Comparison of ENCODE assay signal across 7 cellular contexts in the genomic region with DNA sequence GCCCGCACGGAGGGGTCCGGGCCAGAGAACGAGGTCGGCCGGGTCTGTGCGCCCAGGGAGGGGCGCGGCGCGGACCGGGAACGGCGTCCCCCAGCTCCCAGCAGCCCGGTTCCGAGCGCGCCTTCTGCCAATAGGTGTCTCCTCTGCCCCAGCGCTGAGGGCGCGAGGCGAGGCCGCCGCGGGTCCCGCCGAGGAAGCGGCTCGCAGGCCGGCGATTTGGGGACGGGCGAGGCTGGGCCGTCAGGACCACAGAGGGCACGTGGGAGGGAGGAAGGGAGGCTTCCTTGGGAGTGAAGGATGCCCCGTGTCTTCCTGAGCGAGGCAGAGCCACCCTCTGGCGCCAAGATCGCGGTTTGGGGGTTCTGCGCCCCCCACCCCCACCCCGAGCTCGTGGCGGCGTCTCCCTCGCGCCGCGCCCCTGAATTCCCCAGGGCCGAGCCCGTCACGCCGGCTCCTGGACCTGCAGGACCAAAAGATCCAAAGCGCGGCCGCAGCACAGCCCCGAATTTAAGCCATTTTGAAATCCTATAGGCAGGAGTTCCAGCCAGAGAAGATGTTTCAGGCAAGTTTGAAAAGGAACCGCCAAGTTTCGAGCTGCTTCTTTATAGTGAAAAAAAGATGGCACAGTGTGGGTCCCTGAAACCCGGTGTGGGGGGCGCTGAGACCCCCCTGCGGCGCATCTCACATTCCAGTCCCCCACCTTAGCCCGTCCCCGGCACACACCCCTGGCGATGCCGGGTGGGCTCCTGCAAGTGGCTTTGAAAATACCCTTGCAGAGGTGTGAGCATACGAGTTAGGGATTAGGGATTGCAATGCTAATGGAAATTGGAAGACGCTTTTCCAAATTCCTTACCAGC. TPM values are rescaled to one million over a fixed set of nuclear protein-coding genes. Genes with fewer than 3 reads are reported as not detected.
DNase-seq lines count a peak whose midpoint lies in the region; ATAC-seq, FAIRE-seq and TF ChIP-seq lines count a peak whose summit lies in the region.

No MANE protein-coding gene starts in this region.

- peaks cover 7% of the 10 kb centered on the region for H3K27me3 Mint-ChIP-seq in activated T-cell treated with anti-CD3 and anti-CD28 coated beads, Interleukin-2, amount 50 U/mL, for 24 hours

- peaks cover 34% of the 10 kb centered on the region for H3K36me3 Mint-ChIP-seq in activated T-cell treated with anti-CD3 and anti-CD28 coated beads, Interleukin-2, amount 50 U/mL, for 24 hours (ENCODE audit: low read depth)

- peak overlapping the region; percentile 50 for H3K4me3 ChIP-seq in Jurkat, Clone E6-1 (ENCODE audit: low read length)

- no peaks in the 10 kb centered on the region for H3K9me3 Mint-ChIP-seq in activated T-cell treated with anti-CD3 and anti-CD28 coated beads, Interleukin-2, amount 50 U/mL, for 24 hours

- peak; percentile 67 for FAIRE-seq in GM12891 (lab: Jason Lieb, UNC)

- TF ChIP-seq POLR2A in GM12891 (IDR thresholded peaks at IDR 0.05; ENCODE audit: low read depth, low read length): no peak

- peak overlapping the region; percentile 67 for H3K27ac Mint-ChIP-seq in activated T-cell treated with anti-CD3 and anti-CD28 coated beads, Interleukin-2, amount 50 U/mL, for 24 hours

- DNase-seq in GM12891 (ENCODE audit: insufficient read length, low spot score): no peak
- no peak for DNase-seq in Jurkat, Clone E6-1 (ENCODE audit: low read depth, low spot score)
- peak; percentile 71 for DNase-seq in activated T-cell treated with anti-CD3 and anti-CD28 coated beads, Interleukin-2, amount 50 U/mL, for 24 hours
- DNase-seq in glomerular visceral epithelial cell (ENCODE audit: extremely low spot score): peak; percentile 27
- peak; percentile 49 for DNase-seq in retina
- no peak for DNase-seq in GM19240 (ENCODE audit: insufficient read length, low spot score)

- ATAC-seq in HG03108 (IDR thresholded peaks at IDR 0.05; ENCODE audit: unreplicated experiment): no peak

- peaks cover 45% of the 10 kb centered on the region for H3K4me1 Mint-ChIP-seq in activated T-cell treated with anti-CD3 and anti-CD28 coated beads, Interleukin-2, amount 50 U/mL, for 24 hours (ENCODE audit: low read depth)

- H3K4me3 Mint-ChIP-seq in activated T-cell treated with anti-CD3 and anti-CD28 coated beads, Interleukin-2, amount 50 U/mL, for 24 hours: peak overlapping the region; percentile 81

TF ChIP-seq in GM12891, 5 proteins besides CTCF, POLR2A, EP300 and RAD21:
- TF ChIP-seq POLR2AphosphoS5 (IDR thresholded peaks at IDR 0.05; ENCODE audit: low read depth, low read length) (no peak), POU2F2 (IDR thresholded peaks at IDR 0.05; ENCODE audit: low read depth, low read length) (no peak), PAX5 (IDR thresholded peaks at IDR 0.05; ENCODE audit: insufficient read depth, low read length, severe bottlenecking) (no peak), TAF1 (IDR thresholded peaks at IDR 0.05; ENCODE audit: low read depth, low read length) (no peak), SPI1 (IDR thresholded peaks at IDR 0.05; ENCODE audit: low read depth, low read length) (no peak)

RNA-seq across cellular contexts. Expression of a gene that starts 0.9 kb away (rescaled TPM):
- 34.8 TPM for polyA plus RNA-seq in GM12891 (2012; ENCODE audit: low read depth, missing spikeins)
- 21.7 TPM for polyA plus RNA-seq in Jurkat, Clone E6-1 (2012; ENCODE audit: insufficient read depth, insufficient read length)

Comparison
In these comparisons a context has a peak if more than half of its experiments do, and no peak if none do; other contexts are left out.
1. DNase-seq: peak in activated T-cell treated with anti-CD3 and anti-CD28 coated beads, Interleukin-2, amount 50 U/mL, for 24 hours (single experiment), glomerular visceral epithelial cell (single experiment) and retina (single experiment); none in GM12891 (single experiment), Jurkat, Clone E6-1 (single experiment) and GM19240 (single experiment).